In the genomic region with DNA sequence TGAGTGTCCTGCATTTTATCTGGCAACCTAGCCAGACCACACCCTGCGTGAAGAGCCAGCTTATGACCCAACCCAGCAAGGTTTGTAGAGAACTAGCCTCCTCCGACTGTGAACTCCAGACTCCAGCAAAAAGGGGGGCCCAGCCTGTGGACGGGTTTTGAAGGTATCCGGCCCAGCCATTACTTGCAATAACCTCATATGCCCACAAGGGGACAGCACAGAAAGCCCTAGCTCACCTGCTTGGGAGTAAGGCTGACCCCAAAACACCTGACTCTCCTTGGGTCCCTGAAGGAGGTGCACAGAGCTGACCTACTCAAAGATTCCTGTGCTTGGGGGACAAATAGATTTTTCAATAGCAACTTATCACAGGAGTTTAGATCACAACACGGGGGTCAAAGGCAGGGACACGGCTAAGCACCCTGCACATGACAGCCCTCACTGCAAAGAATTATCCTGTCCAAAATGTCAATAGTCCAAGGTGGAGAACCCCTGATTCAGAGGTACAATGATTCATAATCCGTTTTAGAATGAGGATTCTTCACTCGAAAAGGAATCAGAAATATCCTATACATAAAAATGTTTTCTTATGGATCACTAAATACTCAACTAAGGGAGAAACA, we compare ENCODE assay signal across 8 cellular contexts. TPM values are rescaled to one million over a fixed set of nuclear protein-coding genes. Genes with fewer than 3 reads are reported as not detected.
A peak's percentile ranks its signal among the peaks of the same experiment; 100 is the strongest.
DNase-seq lines count a peak whose midpoint lies in the region; ATAC-seq and TF ChIP-seq lines count a peak whose summit lies in the region.

No MANE protein-coding gene starts in this region.

- no peak overlapping the region for H2BK12ac ChIP-seq in neuronal stem cell (ENCODE audit: low read length)

- no peak overlapping the region for H3K14ac ChIP-seq in neuronal stem cell (ENCODE audit: low read length)

- H3K4me1 ChIP-seq in neuronal stem cell (ENCODE audit: control insufficient read depth in 2 of 2, insufficient read depth in 1 of 2, low read depth in 1 of 2, low read length in 2 of 2) = peaks cover 0 to 2% of the 10 kb centered on the region in 2 donors

- H3K4me2 ChIP-seq in neuronal stem cell (ENCODE audit: insufficient read depth, low read length, poor library complexity, severe bottlenecking) = no peak overlapping the region

- H2BK5ac ChIP-seq in neuronal stem cell (ENCODE audit: low read length) = no peak overlapping the region

- H4K8ac ChIP-seq in neuronal stem cell (ENCODE audit: low read depth, low read length) = no peak overlapping the region

- no peaks in the 10 kb centered on the region for H3K9me3 ChIP-seq in neuronal stem cell (replicated peaks in 1 of 2; ENCODE audit: control insufficient read depth in 2 of 2, insufficient read depth in 1 of 2, low read depth in 1 of 2, low read length in 2 of 2)

- no peak overlapping the region for H2AK5ac ChIP-seq in neuronal stem cell (ENCODE audit: low read depth, low read length)

- H2AFZ ChIP-seq in neuronal stem cell (ENCODE audit: low read length) = no peak overlapping the region

- DNase-seq in CD1c-positive myeloid dendritic cell (ENCODE audit: extremely low spot score) = peak; percentile 63
- DNase-seq in GM19240 (ENCODE audit: insufficient read length, low spot score) = peak; percentile 60
- DNase-seq in effector CD4-positive, alpha-beta T cell = peak; percentile 36
- DNase-seq in neuronal stem cell (ENCODE audit: low spot score) = peak; percentile 38
- DNase-seq in NCI-H146 treated with DMSO at 0.1 percent for 48 hours (lab: John Stamatoyannopoulos, UW; ENCODE audit: unreplicated experiment) = no peak

- no peak overlapping the region for H3K4me3 ChIP-seq in WI38 (ENCODE audit: low read depth, low read length)
- H3K4me3 ChIP-seq in neuronal stem cell (ENCODE audit: low read length in 2 of 2) = no peak overlapping the region

- no peak overlapping the region for H2BK120ac ChIP-seq in neuronal stem cell (ENCODE audit: low read depth, low read length)

- peak; percentile 59 for TF ChIP-seq CTCF in WI38 (IDR thresholded peaks at IDR 0.05; ENCODE audit: low read depth, low read length)

- no peak overlapping the region for H3K18ac ChIP-seq in neuronal stem cell (ENCODE audit: low read length)

- no peaks in the 10 kb centered on the region for H3K79me1 ChIP-seq in neuronal stem cell (ENCODE audit: low read depth, low read length)

- WGBS in neuronal stem cell (ENCODE audit: extremely low coverage in 2 of 2, insufficient read length in 2 of 2, insufficient replicate concordance in 1 of 2), 2 donors = no CpG with 5 or more reads among the region's 8 CpGs

- H4K91ac ChIP-seq in neuronal stem cell (ENCODE audit: low read depth, low read length, poor library complexity) = no peak overlapping the region

- H3K4ac ChIP-seq in neuronal stem cell (ENCODE audit: low read length) = no peak overlapping the region

- H2BK15ac ChIP-seq in neuronal stem cell (ENCODE audit: low read length) = no peak overlapping the region

- ATAC-seq in HG03521 (IDR thresholded peaks at IDR 0.05; ENCODE audit: unreplicated experiment) (peak; percentile 54), GM18907 (IDR thresholded peaks at IDR 0.05; ENCODE audit: unreplicated experiment) (no peak)

- H3K9ac ChIP-seq in neuronal stem cell (ENCODE audit: low read depth, low read length, poor library complexity) = no peak overlapping the region

- H3K23ac ChIP-seq in neuronal stem cell (ENCODE audit: low read depth, low read length, poor library complexity) = no peak overlapping the region

- no peaks in the 10 kb centered on the region for H3K36me3 ChIP-seq in neuronal stem cell (replicated peaks in 1 of 2; ENCODE audit: control insufficient read depth in 2 of 2, insufficient read depth in 2 of 2, low read length in 2 of 2)

- H3K27me3 ChIP-seq in neuronal stem cell (ENCODE audit: control insufficient read depth in 3 of 3, insufficient read depth in 3 of 3, low read depth in 1 of 3, low read length in 3 of 3) = peaks cover 0 to 8% (median 0%) of the 10 kb centered on the region in 3 experiments

- H3K27ac ChIP-seq in neuronal stem cell (replicated peaks; ENCODE audit: low read length) = no peak overlapping the region

RNA-seq across cellular contexts. Expression of a gene that starts 4.5 kb away (rescaled TPM):
- 0.04 TPM for polyA plus RNA-seq in neuronal stem cell (2013, experiment 1 of 2)
- 0.06 TPM for polyA plus RNA-seq in neuronal stem cell (2013, experiment 2 of 2)

RNA-seq across cellular contexts. Expression of a gene that starts 26.1 kb away (rescaled TPM):
- 9.7 TPM for polyA plus RNA-seq in neuronal stem cell (2013, experiment 1 of 2)
- polyA plus RNA-seq in neuronal stem cell (2013, experiment 2 of 2) = 8.5 TPM

RNA-seq across cellular contexts. Expression of a gene that starts 52.5 kb away (rescaled TPM):
- 0.03 TPM for polyA plus RNA-seq in neuronal stem cell (2013, experiment 1 of 2)
- polyA plus RNA-seq in neuronal stem cell (2013, experiment 2 of 2) = 0.03 TPM

RNA-seq across cellular contexts. Expression of a gene that starts 58.3 kb away (rescaled TPM):
- not detected for polyA plus RNA-seq in neuronal stem cell (2013, experiment 1 of 2)
- not detected for polyA plus RNA-seq in neuronal stem cell (2013, experiment 2 of 2)
